In the genomic region with DNA sequence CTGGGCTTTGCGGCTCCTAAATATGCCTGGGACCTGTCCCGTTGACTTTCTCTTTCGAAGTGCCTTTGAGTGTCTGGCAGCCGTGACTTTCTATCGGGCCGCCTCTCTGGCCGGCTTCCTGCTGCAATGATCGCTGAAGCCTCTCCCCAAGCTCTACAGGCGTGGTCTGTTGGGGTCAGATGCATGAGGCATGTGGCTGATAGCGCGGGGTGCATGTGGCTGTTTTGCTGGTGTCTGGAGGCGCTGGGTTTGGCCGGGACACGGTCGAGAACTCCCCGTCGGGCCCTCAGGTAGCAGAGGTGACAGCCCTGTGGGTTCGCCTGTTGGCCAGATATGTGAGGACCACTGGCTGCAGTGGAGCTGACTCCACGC, we compare ENCODE assay signal across 10 cellular contexts. TPM values are rescaled to one million over a fixed set of nuclear protein-coding genes. Genes with fewer than 3 reads are reported as not detected.
DNase-seq lines count a peak whose midpoint lies in the region; ATAC-seq and TF ChIP-seq lines count a peak whose summit lies in the region.
"Had no signal": no experiment of that assay in that cellular context is flagged by ENCODE, and none has a peak within 500 bp of the region (broad histone marks: within the 10 kb centered on the region; RNA-seq: fewer than 3 reads in every experiment).

No MANE protein-coding gene starts in this region.

- no peak for ATAC-seq in lower lobe of right lung
- no peak for ATAC-seq in GM21825 (IDR thresholded peaks at IDR 0.05; ENCODE audit: unreplicated experiment)
- ATAC-seq in GM21717 (IDR thresholded peaks at IDR 0.05; ENCODE audit: unreplicated experiment): no peak

- no peak for TF ChIP-seq CTCF in lower lobe of right lung (IDR thresholded peaks at IDR 0.05)
- TF ChIP-seq CTCF in tibial nerve (IDR thresholded peaks at IDR 0.05): no peak

- no peak for TF ChIP-seq EP300 in tibial nerve (IDR thresholded peaks at IDR 0.05)

- H3K27ac ChIP-seq in caudate nucleus (ENCODE audit: low read depth, low read length) (peak overlapping the region; percentile 88), lower lobe of right lung (no peak overlapping the region), tibial nerve (peak overlapping the region in 2 of 4 donors; percentile 61 to 79)
- H3K27ac ChIP-seq: hepatocyte had no signal

- H3K27me3 ChIP-seq in lower lobe of right lung (ENCODE audit: low read depth) (peaks cover 38% of the 10 kb centered on the region), tibial nerve (peaks cover 0 to 39% of the 10 kb centered on the region in 2 donors)
- H3K27me3 ChIP-seq: hepatocyte had no signal

- DNase-seq in LHCN-M2 (ENCODE audit: low read depth) (peak; percentile 10), caudate nucleus (lab: John Stamatoyannopoulos, UW) (peak in 8 of 61 donors; percentile 31 to 59 (median 48)), lower lobe of right lung (no peak), tibial nerve (ENCODE audit: low spot score in 2 of 2) (no peak), retina (no peak)
- DNase-seq: activated CD4-positive, CD25-positive, alpha-beta regulatory T cell treated with anti-CD3 and anti-CD28 coated beads, Interleukin-2, amount 50 U/mL, for 72 hours had no signal

- H3K4me3 ChIP-seq in lower lobe of right lung (peak overlapping the region; percentile 37), tibial nerve (peak overlapping the region; percentile 16 to 40 (median 28))
- H3K4me3 ChIP-seq: hepatocyte had no signal

- H3K4me1 ChIP-seq in lower lobe of right lung: peaks cover 6% of the 10 kb centered on the region
- peaks cover 0 to 24% (median 7%) of the 10 kb centered on the region in 4 donors for H3K4me1 ChIP-seq in tibial nerve

- TF ChIP-seq POLR2A in tibial nerve (IDR thresholded peaks at IDR 0.05): no peak

- 61 to 73% methylated on average over 7 to 17 of the region's 19 CpGs for WGBS in tibial nerve, 2 donors

- intact Hi-C loops in lower lobe of right lung (cut with DNase I): no loop called here

- H3K36me3 ChIP-seq in lower lobe of right lung: no peaks in the 10 kb centered on the region
- no peaks in the 10 kb centered on the region for H3K36me3 ChIP-seq in tibial nerve

- H3K9me3 ChIP-seq in lower lobe of right lung (no peaks in the 10 kb centered on the region), tibial nerve (no peaks in the 10 kb centered on the region)

RNA-seq across cellular contexts. Expression of gene SOX8, which starts 38.4 kb away (rescaled TPM):
- total RNA-seq in LHCN-M2 (2014; rRNA removed) (5.7 and 23.1 TPM in 2 replicates), lower lobe of right lung (0.15 TPM), tibial nerve (10 to 100 TPM; 51.3 to 74.5 (median 66.3) TPM)
- polyA plus RNA-seq in LHCN-M2 (2012): 0.63 TPM

RNA-seq across cellular contexts. Expression of gene LMF1, which starts 49.1 kb away (rescaled TPM):
- total RNA-seq in LHCN-M2 (2014; rRNA removed): 21.1 and 29.9 TPM in 2 replicates
- polyA plus RNA-seq in LHCN-M2 (2012): 15.5 TPM
- total RNA-seq in lower lobe of right lung: 23.8 TPM
- 10 to 100 TPM; 24.5 to 58.5 (median 31.8) TPM for total RNA-seq in tibial nerve

RNA-seq across cellular contexts. Expression of gene SSTR5, which starts 52.6 kb away (rescaled TPM):
- total RNA-seq in LHCN-M2 (2014; rRNA removed) (0.64 and 0.98 TPM in 2 replicates), lower lobe of right lung (not detected), tibial nerve (not detected)
- 0.12 TPM for polyA plus RNA-seq in LHCN-M2 (2012)
- total RNA-seq: osteocyte had no signal
